Comparison of ENCODE assay signal across 8 cellular contexts in genomic region chr22:31497148-31497938, GRCh38. TPM values are rescaled to one million over a fixed set of nuclear protein-coding genes. Genes with fewer than 3 reads are reported as not detected.
DNase-seq lines count a peak whose midpoint lies in the region; ATAC-seq and TF ChIP-seq lines count a peak whose summit lies in the region.

No MANE protein-coding gene starts in this region.

- intact Hi-C loops in body of pancreas (cut with DNase I), result no loop called here

- H3K4me3 ChIP-seq in body of pancreas (peak overlapping the region; percentile 37 to 55), mesodermal cell (ENCODE audit: extremely low read depth, insufficient read depth, low read length, poor library complexity, severe bottlenecking) (peak overlapping the region; percentile 75)

- peak overlapping the region in 3 of 4 donors; percentile 65 to 85 (median 82) for H3K27ac ChIP-seq in body of pancreas
- H3K27ac ChIP-seq in mesodermal cell (ENCODE audit: low read depth, low read length, severe bottlenecking), result no peak overlapping the region

- H3K36me3 ChIP-seq in body of pancreas (replicated peaks in 1 of 2; ENCODE audit: insufficient read depth in 1 of 2, low read depth in 2 of 2) (no peaks in the 10 kb centered on the region), mesodermal cell (ENCODE audit: control insufficient read depth, insufficient read depth, low read length) (peaks cover 18% of the 10 kb centered on the region)

- no peaks in the 10 kb centered on the region for H3K27me3 ChIP-seq in body of pancreas

- no peak for ATAC-seq in body of pancreas
- ATAC-seq in HG02759 (IDR thresholded peaks at IDR 0.05; ENCODE audit: unreplicated experiment), result no peak
- ATAC-seq in HG03469 (IDR thresholded peaks at IDR 0.05; ENCODE audit: unreplicated experiment), result no peak

- no peak for TF ChIP-seq CTCF in body of pancreas (IDR thresholded peaks at IDR 0.05)

- H3K9me3 ChIP-seq in body of pancreas, result no peaks in the 10 kb centered on the region
- peaks cover 9% of the 10 kb centered on the region for H3K9me3 ChIP-seq in mesodermal cell (ENCODE audit: control insufficient read depth, low read length)

- 69 to 70% methylated on average over 9 to 10 of the region's 10 CpGs for WGBS in body of pancreas, 2 donors
- 87 to 94% methylated on average over 3 to 4 of the region's 10 CpGs for WGBS in mesodermal cell (ENCODE audit: insufficient coverage in 2 of 2), 2 experiments

- TF ChIP-seq POLR2A in body of pancreas (IDR thresholded peaks at IDR 0.05), result no peak

- H3K4me1 ChIP-seq in body of pancreas (peaks cover 10% of the 10 kb centered on the region), mesodermal cell (ENCODE audit: control insufficient read depth, insufficient read depth, low read length, poor library complexity, severe bottlenecking) (no peaks in the 10 kb centered on the region)

- DNase-seq in stimulated activated naive CD4-positive, alpha-beta T cell (lab: John Stamatoyannopoulos, UW), result peak in 5 of 6 experiments; percentile 21 to 80 (median 78)
- no peak for DNase-seq in stimulated activated naive CD4-positive, alpha-beta T cell treated with Interleukin-2 at 50 U/mL for 16 hours (lab: John Stamatoyannopoulos, UW)
- no peak for DNase-seq in body of pancreas
- DNase-seq in NCI-H345 (lab: John Stamatoyannopoulos, UW), result no peak
- DNase-seq in stimulated activated CD4-positive, alpha-beta T cell treated with anti-CD3 and anti-CD28 coated beads, Interleukin-4, amount 100 ng/mL, for 24 hours, result no peak

RNA-seq across cellular contexts. Expression of gene SFI1, which starts 1.0 kb away (rescaled TPM):
- 10 to 100 TPM; 27.8 to 46.8 TPM for total RNA-seq in body of pancreas
- 23.1 TPM for polyA plus RNA-seq in mesodermal cell (2013, experiment 1 of 2)
- 20.4 TPM for polyA plus RNA-seq in mesodermal cell (2013, experiment 2 of 2)

RNA-seq across cellular contexts. Expression of gene EIF4ENIF1, which starts 7.7 kb away (rescaled TPM):
- 10 to 100 TPM in 1 of 2 donors, 1 to 10 TPM in 1; 7.5 to 10.9 TPM for total RNA-seq in body of pancreas
- polyA plus RNA-seq in mesodermal cell (2013, experiment 1 of 2), result 23.1 TPM
- polyA plus RNA-seq in mesodermal cell (2013, experiment 2 of 2), result 24.9 TPM

Comparison
In these comparisons a context has a peak if more than half of its experiments do, and no peak if none do; other contexts are left out.
1. DNase-seq: peak in stimulated activated naive CD4-positive, alpha-beta T cell (5 of 6); none in stimulated activated naive CD4-positive, alpha-beta T cell treated with Interleukin-2 at 50 U/mL for 16 hours (single experiment), body of pancreas (0 of 4), NCI-H345 (single experiment) and stimulated activated CD4-positive, alpha-beta T cell treated with anti-CD3 and anti-CD28 coated beads, Interleukin-4, amount 100 ng/mL, for 24 hours (single experiment).